In the genomic region with DNA sequence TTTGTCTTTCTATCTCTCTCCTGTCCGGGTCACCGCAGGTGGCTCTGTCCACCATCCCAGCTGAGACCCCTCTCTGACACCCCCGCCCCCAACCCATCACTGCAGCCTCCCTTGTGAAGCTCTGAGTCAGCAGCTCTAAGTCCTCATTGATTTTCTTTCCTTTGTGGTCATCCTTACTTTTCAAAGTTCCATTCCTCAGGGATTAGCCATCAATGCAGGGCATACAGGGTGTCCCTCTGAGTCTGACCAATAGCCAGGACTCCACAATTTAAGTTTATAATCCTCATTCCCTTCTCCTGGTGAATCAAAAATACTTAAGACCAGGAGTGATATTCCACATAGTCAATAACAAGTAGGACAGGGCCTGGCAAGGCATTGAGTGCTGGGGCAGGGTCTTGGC, we compare ENCODE assay signal across 25 cellular contexts.
"Had no signal": no experiment of that assay in that cellular context is flagged by ENCODE, and none has a peak within 500 bp of the region (broad histone marks: within the 10 kb centered on the region; RNA-seq: fewer than 3 reads in every experiment).

No MANE protein-coding gene starts in this region.

- H3K36me3 ChIP-seq: prostate gland, right lobe of liver, thoracic aorta, transverse colon had no signal

- H3K27me3 Mint-ChIP-seq: stimulated activated naive B cell treated with anti-CD40 and anti-IgM and Interleukin-4, amounts not matched to agents 10 μg/mL and 1 μg/mL and 100 μg/mL, for 72 hours had no signal

- H3K9me3 ChIP-seq: prostate gland, right lobe of liver, thoracic aorta, transverse colon had no signal

- H3K27ac ChIP-seq: coronary artery, hepatocyte, parathyroid adenoma, prostate gland, right lobe of liver, thoracic aorta, transverse colon had no signal

- H3K4me2 ChIP-seq: hepatocyte had no signal

- H3K79me2 ChIP-seq: hepatocyte, parathyroid adenoma had no signal

- ATAC-seq: left colon; left ventricle myocardium superior; right lobe of liver; stimulated activated naive CD8-positive, alpha-beta T cell treated with anti-CD3 and anti-CD28 coated beads, Interleukin-15, amount 100 ng/mL, for 72 hours had no signal

- H3K27me3 ChIP-seq: hepatocyte, right lobe of liver, transverse colon had no signal

- FAIRE-seq: endothelial cell of umbilical vein, kidney had no signal

- H2AFZ ChIP-seq: hepatocyte, parathyroid adenoma had no signal

- DNase-seq: effector CD4-positive, alpha-beta T cell; endodermal cell; erythroblast; foreskin melanocyte; head of caudate nucleus; kidney; left colon; left ventricle myocardium superior; mesenchymal stem cell; midbrain; naive B cell; retina; right lobe of liver; stimulated activated CD4-positive, alpha-beta T cell treated with anti-CD3 and anti-CD28 coated beads, Interleukin-4, amount 100 ng/mL, for 1 hour; stimulated activated naive B cell treated with anti-CD40 and anti-IgM and Interleukin-4, amounts not matched to agents 10 μg/mL and 1 μg/mL and 100 μg/mL, for 72 hours; stimulated activated naive CD8-positive, alpha-beta T cell treated with anti-CD3 and anti-CD28 coated beads, Interleukin-15, amount 100 ng/mL, for 72 hours; transverse colon had no signal

- H3K9me3 Mint-ChIP-seq: nephron had no signal

- H3K4me3 Mint-ChIP-seq: endodermal cell; nephron; stimulated activated naive CD8-positive, alpha-beta T cell treated with anti-CD3 and anti-CD28 coated beads, Interleukin-15, amount 100 ng/mL, for 72 hours had no signal

- H3K4me1 Mint-ChIP-seq: endodermal cell; nephron; stimulated activated naive CD8-positive, alpha-beta T cell treated with anti-CD3 and anti-CD28 coated beads, Interleukin-15, amount 100 ng/mL, for 72 hours had no signal

- H3K27ac Mint-ChIP-seq: endodermal cell; nephron; stimulated activated naive B cell treated with anti-CD40 and anti-IgM and Interleukin-4, amounts not matched to agents 10 μg/mL and 1 μg/mL and 100 μg/mL, for 72 hours had no signal

- H3K4me1 ChIP-seq: parathyroid adenoma, prostate gland, right lobe of liver, transverse colon had no signal

- H3K9ac ChIP-seq: parathyroid adenoma had no signal

- H3K4me3 ChIP-seq: coronary artery, hepatocyte, lung, prostate gland, right lobe of liver, thoracic aorta, transverse colon had no signal
